Comparison of ENCODE assay signal across 30 cellular contexts in the genomic region with DNA sequence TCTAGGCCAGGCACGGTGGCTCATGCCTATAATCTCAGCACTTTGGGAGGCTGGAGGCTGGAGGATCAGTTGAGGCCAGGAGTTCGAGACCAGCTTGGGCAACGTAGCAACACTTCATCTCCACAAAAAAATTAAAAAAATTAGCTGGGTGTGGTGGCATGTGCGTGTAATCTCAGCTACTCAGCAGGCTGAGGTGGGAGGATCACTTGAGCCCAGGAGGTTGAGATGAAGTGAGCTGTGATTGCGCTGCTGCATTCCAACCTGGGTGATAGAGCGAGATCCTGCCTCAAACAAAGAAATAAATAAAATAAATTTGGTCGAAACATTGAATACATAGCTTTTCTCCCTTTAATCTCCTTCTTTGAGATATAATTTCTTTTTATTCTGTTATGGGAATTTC.
"Had no signal": no experiment of that assay in that cellular context is flagged by ENCODE, and none has a peak within 500 bp of the region (broad histone marks: within the 10 kb centered on the region; RNA-seq: fewer than 3 reads in every experiment).

No MANE protein-coding gene starts in this region.

- H3K4me1 ChIP-seq: ascending aorta had no signal

- H3K4me3 ChIP-seq: ascending aorta, cardiac muscle cell, PC-9 had no signal

- H3K27me3 ChIP-seq: ascending aorta, cardiac muscle cell had no signal

- H3K9ac ChIP-seq: KMS-11 had no signal

- ATAC-seq: activated CD8-positive, alpha-beta memory T cell treated with anti-CD3 and anti-CD28 coated beads, Interleukin-2, amount 10 ng/mL, durations not matched to agents 7 days and 5 days; activated T-helper 17 cell treated with anti-CD3 and anti-CD28 coated beads, Interleukin-2, amount 50 U/mL, for 72 hours had no signal

- H3K4me2 ChIP-seq: KMS-11, PC-9 had no signal

- H3K9me3 Mint-ChIP-seq: activated CD4-positive, alpha-beta memory T cell treated with anti-CD3 and anti-CD28 coated beads, Interleukin-2, amount 10 ng/mL, durations not matched to agents 7 days and 5 days; activated naive CD8-positive, alpha-beta T cell treated with anti-CD3 and anti-CD28 coated beads for 36 hours; activated T-helper 17 cell treated with anti-CD3 and anti-CD28 coated beads, Interleukin-2, amount 50 U/mL, for 72 hours had no signal

- H3K36me3 Mint-ChIP-seq: activated CD8-positive, alpha-beta memory T cell treated with anti-CD3 and anti-CD28 coated beads, Interleukin-2, amount 10 ng/mL, durations not matched to agents 7 days and 5 days; activated naive CD8-positive, alpha-beta T cell treated with anti-CD3 and anti-CD28 coated beads for 36 hours had no signal

- DNase-seq: activated CD4-positive, alpha-beta memory T cell treated with anti-CD3 and anti-CD28 coated beads, Interleukin-2, amount 10 ng/mL, durations not matched to agents 7 days and 5 days; activated CD4-positive, alpha-beta T cell treated with anti-CD3 and anti-CD28 coated beads for 1 hour; activated CD4-positive, alpha-beta T cell treated with anti-CD3 and anti-CD28 coated beads for 48 hours; activated CD4-positive, CD25-positive, alpha-beta regulatory T cell; activated CD8-positive, alpha-beta memory T cell treated with anti-CD3 and anti-CD28 coated beads for 24 hours; activated CD8-positive, alpha-beta memory T cell treated with anti-CD3 and anti-CD28 coated beads, Interleukin-2, amount 10 ng/mL, durations not matched to agents 7 days and 5 days; activated CD8-positive, alpha-beta memory T cell treated with anti-CD3 and anti-CD28 coated beads, Interleukin-2, amount 50 U/mL, for 48 hours; activated effector memory CD4-positive, alpha-beta T cell treated with anti-CD3 and anti-CD28 coated beads, Interleukin-2, amount 50 U/mL, for 16 hours; activated naive CD4-positive, alpha-beta T cell; activated naive CD4-positive, alpha-beta T cell treated with anti-CD3 and anti-CD28 coated beads, Interleukin-2, amount 50 U/mL, for 16 hours; activated naive CD8-positive, alpha-beta T cell treated with anti-CD3 and anti-CD28 coated beads for 36 hours; activated T-cell treated with anti-CD3 and anti-CD28 coated beads, Interleukin-2, amount 50 U/mL, for 48 hours; amygdala; NCI-H146; NCI-H2029; NCI-H510A; NCI-H526; NCI-H748 treated with DMSO at 0.1 percent for 48 hours; NK-92 treated with Interleukin-12 subunit alpha and Interleukin-12 subunit beta, amount 100 ng/mL, for 24 hours; PC-9; Right ventricle myocardium superior; SW 1271; T-helper 1 cell; T-helper 2 cell; T-helper 9 cell had no signal

- H3K27ac Mint-ChIP-seq: activated CD4-positive, alpha-beta memory T cell treated with anti-CD3 and anti-CD28 coated beads, Interleukin-2, amount 10 ng/mL, durations not matched to agents 7 days and 5 days; activated CD8-positive, alpha-beta memory T cell treated with anti-CD3 and anti-CD28 coated beads, Interleukin-2, amount 10 ng/mL, durations not matched to agents 7 days and 5 days; activated naive CD8-positive, alpha-beta T cell treated with anti-CD3 and anti-CD28 coated beads for 36 hours; activated T-helper 17 cell treated with anti-CD3 and anti-CD28 coated beads, Interleukin-2, amount 50 U/mL, for 72 hours had no signal

- H3K4me1 Mint-ChIP-seq: activated CD4-positive, alpha-beta memory T cell treated with anti-CD3 and anti-CD28 coated beads, Interleukin-2, amount 10 ng/mL, durations not matched to agents 7 days and 5 days; activated CD8-positive, alpha-beta memory T cell treated with anti-CD3 and anti-CD28 coated beads, Interleukin-2, amount 10 ng/mL, durations not matched to agents 7 days and 5 days; activated naive CD8-positive, alpha-beta T cell treated with anti-CD3 and anti-CD28 coated beads for 36 hours had no signal

- H2AFZ ChIP-seq: PC-9 had no signal

- H3K4me3 Mint-ChIP-seq: activated CD4-positive, alpha-beta memory T cell treated with anti-CD3 and anti-CD28 coated beads, Interleukin-2, amount 10 ng/mL, durations not matched to agents 7 days and 5 days; activated CD8-positive, alpha-beta memory T cell treated with anti-CD3 and anti-CD28 coated beads, Interleukin-2, amount 10 ng/mL, durations not matched to agents 7 days and 5 days; activated naive CD8-positive, alpha-beta T cell treated with anti-CD3 and anti-CD28 coated beads for 36 hours; activated T-helper 17 cell treated with anti-CD3 and anti-CD28 coated beads, Interleukin-2, amount 50 U/mL, for 72 hours had no signal

- H3K36me3 ChIP-seq: ascending aorta, cardiac muscle cell had no signal

- H3K27ac ChIP-seq: ascending aorta, cardiac muscle cell, KMS-11, PC-9, VCaP had no signal

- H3K27me3 Mint-ChIP-seq: activated CD4-positive, alpha-beta memory T cell treated with anti-CD3 and anti-CD28 coated beads, Interleukin-2, amount 10 ng/mL, durations not matched to agents 7 days and 5 days; activated CD8-positive, alpha-beta memory T cell treated with anti-CD3 and anti-CD28 coated beads, Interleukin-2, amount 10 ng/mL, durations not matched to agents 7 days and 5 days; activated naive CD8-positive, alpha-beta T cell treated with anti-CD3 and anti-CD28 coated beads for 36 hours; activated T-helper 17 cell treated with anti-CD3 and anti-CD28 coated beads, Interleukin-2, amount 50 U/mL, for 72 hours had no signal

- H3K9me3 ChIP-seq: ascending aorta had no signal
